14 cellular contexts compared by ENCODE assay signal in genomic region chr2:10457846-10458563, GRCh38. TPM values are rescaled to one million over a fixed set of nuclear protein-coding genes. Genes with fewer than 3 reads are reported as not detected.
DNase-seq lines count a peak whose midpoint lies in the region; ATAC-seq and TF ChIP-seq lines count a peak whose summit lies in the region.
"Had no signal": no experiment of that assay in that cellular context is flagged by ENCODE, and none has a peak within 500 bp of the region (broad histone marks: within the 10 kb centered on the region; RNA-seq: fewer than 3 reads in every experiment).

No MANE protein-coding gene starts in this region.

- no peak overlapping the region for H4K91ac ChIP-seq in mesenchymal stem cell (ENCODE audit: low read length)

- peak overlapping the region; percentile 35 for H3K9ac ChIP-seq in mesenchymal stem cell (ENCODE audit: low read length)
- H3K9ac ChIP-seq: BLaER1, KMS-11 had no signal

- H2BK15ac ChIP-seq in mesenchymal stem cell (ENCODE audit: low read depth, poor library complexity, severe bottlenecking), result no peak overlapping the region

- no peaks in the 10 kb centered on the region for H3K9me3 ChIP-seq in mesenchymal stem cell (ENCODE audit: control insufficient read depth, low read length)
- H3K9me3 ChIP-seq: BLaER1 had no signal

- no peak overlapping the region for H3K18ac ChIP-seq in mesenchymal stem cell (ENCODE audit: low read depth in 1 of 2, low read length in 2 of 2)

- no peaks in the 10 kb centered on the region for H3K79me1 ChIP-seq in mesenchymal stem cell (replicated peaks; ENCODE audit: low read length, poor library complexity, severe bottlenecking)

- H3K27me3 Mint-ChIP-seq in naive thymus-derived CD8-positive, alpha-beta T cell, result peaks cover 0 to 9% (median 3%) of the 10 kb centered on the region in 5 donors

- peaks cover 12 to 23% of the 10 kb centered on the region in 2 experiments for H3K27me3 ChIP-seq in mesenchymal stem cell (ENCODE audit: control insufficient read depth in 1 of 2, insufficient read depth in 1 of 2, low read length in 2 of 2)
- H3K27me3 ChIP-seq: BLaER1 had no signal

- H2BK12ac ChIP-seq in mesenchymal stem cell (ENCODE audit: low read length in 2 of 2), result no peak overlapping the region

- H3K27ac Mint-ChIP-seq in naive thymus-derived CD8-positive, alpha-beta T cell, result no peak overlapping the region

- H3K4me1 Mint-ChIP-seq in naive thymus-derived CD8-positive, alpha-beta T cell, result peaks cover 0 to 6% (median 4%) of the 10 kb centered on the region in 4 donors

- H3K4me3 ChIP-seq in cardiac fibroblast (replicated peaks in 1 of 2; ENCODE audit: low read depth in 2 of 2, low read length in 2 of 2) (no peak overlapping the region), mesenchymal stem cell (ENCODE audit: insufficient read depth in 1 of 2, low read depth in 1 of 2, low read length in 2 of 2) (no peak overlapping the region), coronary artery (no peak overlapping the region)
- H3K4me3 ChIP-seq: BLaER1 had no signal

- H3K23ac ChIP-seq in mesenchymal stem cell (ENCODE audit: low read length in 2 of 2), result no peak overlapping the region

- no peak overlapping the region for H2BK120ac ChIP-seq in mesenchymal stem cell (ENCODE audit: low read depth, low read length)

- TF ChIP-seq CTCF in cardiac fibroblast (IDR thresholded peaks at IDR 0.05; ENCODE audit: low read depth, low read length) (no peak), coronary artery (IDR thresholded peaks at IDR 0.05) (no peak)

- no peak overlapping the region for H3K27ac ChIP-seq in mesenchymal stem cell (ENCODE audit: low read length, poor library complexity, severe bottlenecking)
- H3K27ac ChIP-seq in coronary artery, result no peak overlapping the region
- H3K27ac ChIP-seq: BLaER1, KMS-11 had no signal

- peaks cover 8% of the 10 kb centered on the region for H3K4me1 ChIP-seq in mesenchymal stem cell (ENCODE audit: control insufficient read depth, insufficient read depth, low read depth, low read length)

- no peak for ATAC-seq in naive thymus-derived CD8-positive, alpha-beta T cell

- no peaks in the 10 kb centered on the region for H3K36me3 ChIP-seq in mesenchymal stem cell (ENCODE audit: control insufficient read depth in 1 of 2, insufficient read depth in 2 of 2, low read depth in 1 of 2, low read length in 2 of 2)
- H3K36me3 ChIP-seq: BLaER1 had no signal

- H3K9me3 Mint-ChIP-seq in naive thymus-derived CD8-positive, alpha-beta T cell, result no peaks in the 10 kb centered on the region

- DNase-seq in AG08395 (ENCODE audit: low spot score) (peak; percentile 49), LHCN-M2 (ENCODE audit: low read depth) (peak; percentile 54), cardiac fibroblast (ENCODE audit: low read depth in 2 of 2) (peak; percentile 75 to 84), mesenchymal stem cell (no peak), DMS53 (lab: John Stamatoyannopoulos, UW) (no peak), coronary artery (ENCODE audit: low spot score) (no peak)
- DNase-seq in naive thymus-derived CD8-positive, alpha-beta T cell, result no peak
- no peak for DNase-seq in activated CD4-positive, alpha-beta T cell treated with anti-CD3 and anti-CD28 coated beads for 48 hours
- DNase-seq: NCI-H2029; NCI-H69; SIG-M5; stimulated activated CD4-positive, alpha-beta T cell treated with anti-CD3 and anti-CD28 coated beads, Interleukin-1b, Interleukin-23, amount 100 ng/mL, for 48 hours had no signal

- no peak overlapping the region for H4K8ac ChIP-seq in mesenchymal stem cell (ENCODE audit: low read length)

- no peak overlapping the region for H3K14ac ChIP-seq in mesenchymal stem cell (ENCODE audit: low read length in 2 of 2)

- peak overlapping the region in 1 of 10 donors; percentile 31 for H3K4me3 Mint-ChIP-seq in naive thymus-derived CD8-positive, alpha-beta T cell

- 92% methylated on average over 10 of the region's 11 CpGs for WGBS in mesenchymal stem cell

- no peak overlapping the region for H2AFZ ChIP-seq in mesenchymal stem cell (ENCODE audit: low read depth, low read length)

- H3K4ac ChIP-seq in mesenchymal stem cell (ENCODE audit: low read depth in 1 of 2, low read length in 2 of 2), result no peak overlapping the region

- no peak overlapping the region for H2BK5ac ChIP-seq in mesenchymal stem cell (ENCODE audit: low read depth, low read length, poor library complexity, severe bottlenecking)

- H3K36me3 Mint-ChIP-seq in naive thymus-derived CD8-positive, alpha-beta T cell, result no peaks in the 10 kb centered on the region

- no peak overlapping the region for H3K4me2 ChIP-seq in mesenchymal stem cell (ENCODE audit: low read length, poor library complexity, severe bottlenecking)
- H3K4me2 ChIP-seq: BLaER1, KMS-11 had no signal

- H2AK5ac ChIP-seq in mesenchymal stem cell (ENCODE audit: low read length, severe bottlenecking), result no peak overlapping the region

- POLR2A ChIA-PET in naive thymus-derived CD8-positive, alpha-beta T cell (lab: Charles Lee), result interaction anchor here (0.7 kb wide), 1 partner anchor 1939 kb away, joined by 5 read pairs; no protein-coding TSS in a partner anchor

RNA-seq across cellular contexts. Expression of gene ODC1, which starts 9.9 kb away (rescaled TPM):
- 175 and 213 TPM in 2 replicates for total RNA-seq in LHCN-M2 (2014; rRNA removed)
- 68.2 TPM for polyA plus RNA-seq in LHCN-M2 (2012)
- polyA plus RNA-seq in mesenchymal stem cell (2013, experiment 1 of 2), result 32.1 TPM
- polyA plus RNA-seq in mesenchymal stem cell (2013, experiment 2 of 2), result 33.0 TPM
- 10 to 100 TPM; 49.2 to 57.1 TPM for total RNA-seq in naive thymus-derived CD8-positive, alpha-beta T cell
- 10 to 100 TPM; 44.5 to 70.7 (median 60.9) TPM for polyA plus RNA-seq in naive thymus-derived CD8-positive, alpha-beta T cell

Comparison
In these comparisons a context has a peak if more than half of its experiments do, and no peak if none do; other contexts are left out.
1. DNase-seq: peak in AG08395 (single experiment), LHCN-M2 (single experiment) and cardiac fibroblast (2 of 2); none in mesenchymal stem cell (single experiment), naive thymus-derived CD8-positive, alpha-beta T cell (0 of 10), DMS53 (single experiment), activated CD4-positive, alpha-beta T cell treated with anti-CD3 and anti-CD28 coated beads for 48 hours (single experiment) and coronary artery (single experiment).